ENCODE assay signal across 1 cellular context in the genomic region with DNA sequence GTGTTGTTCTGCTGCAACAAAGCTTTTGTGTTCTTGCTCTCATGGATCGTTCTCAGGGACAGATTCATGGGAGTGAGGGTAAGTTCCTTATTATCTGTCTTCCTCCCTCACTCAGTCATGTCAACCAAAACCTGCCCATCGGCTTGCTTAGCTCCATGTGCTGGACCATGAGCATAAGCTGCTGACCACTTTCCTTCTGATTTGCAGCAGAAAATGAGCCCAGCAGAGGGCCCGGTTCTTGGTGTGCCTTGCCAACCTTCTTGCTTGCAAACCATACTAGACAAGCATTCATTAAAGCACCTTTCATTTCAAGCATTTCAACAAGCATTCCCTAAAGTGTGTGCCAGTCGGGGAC.
TF ChIP-seq lines count a peak whose summit lies in the region.

No MANE protein-coding gene starts in this region.

TF ChIP-seq in SK-N-SH treated with all-trans-retinoic acid at 6 μM for 48 hours, 23 proteins besides CTCF, POLR2A, EP300 and RAD21 (continued from another document):
- TF ChIP-seq PPARA (CRISPR knock-in tag; IDR thresholded peaks at IDR 0.05; ENCODE audit: borderline replicate concordance), result no peak
- TF ChIP-seq, protein P1, sequence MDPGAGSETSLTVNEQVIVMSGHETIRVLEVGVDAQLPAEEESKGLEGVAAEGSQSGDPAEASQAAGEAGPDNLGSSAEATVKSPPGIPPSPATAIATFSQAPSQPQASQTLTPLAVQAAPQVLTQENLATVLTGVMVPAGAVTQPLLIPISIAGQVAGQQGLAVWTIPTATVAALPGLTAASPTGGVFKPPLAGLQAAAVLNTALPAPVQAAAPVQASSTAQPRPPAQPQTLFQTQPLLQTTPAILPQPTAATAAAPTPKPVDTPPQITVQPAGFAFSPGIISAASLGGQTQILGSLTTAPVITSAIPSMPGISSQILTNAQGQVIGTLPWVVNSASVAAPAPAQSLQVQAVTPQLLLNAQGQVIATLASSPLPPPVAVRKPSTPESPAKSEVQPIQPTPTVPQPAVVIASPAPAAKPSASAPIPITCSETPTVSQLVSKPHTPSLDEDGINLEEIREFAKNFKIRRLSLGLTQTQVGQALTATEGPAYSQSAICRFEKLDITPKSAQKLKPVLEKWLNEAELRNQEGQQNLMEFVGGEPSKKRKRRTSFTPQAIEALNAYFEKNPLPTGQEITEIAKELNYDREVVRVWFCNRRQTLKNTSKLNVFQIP (CRISPR knock-in tag; IDR thresholded peaks at IDR 0.05; ENCODE audit: borderline replicate concordance, low read depth), result no peak
- no peak for TF ChIP-seq RARB (CRISPR knock-in tag; IDR thresholded peaks at IDR 0.05)
- no peak for TF ChIP-seq CSDC2 (CRISPR knock-in tag; IDR thresholded peaks at IDR 0.05)
- no peak for TF ChIP-seq TCF4 (CRISPR knock-in tag; IDR thresholded peaks at IDR 0.05; ENCODE audit: borderline replicate concordance)
- no peak for TF ChIP-seq ZNF70 (CRISPR knock-in tag; IDR thresholded peaks at IDR 0.05)
- no peak for TF ChIP-seq GLIS3 (CRISPR knock-in tag; IDR thresholded peaks at IDR 0.05)
- no peak for TF ChIP-seq CSRNP3 (CRISPR knock-in tag; IDR thresholded peaks at IDR 0.05)
- TF ChIP-seq TOX (CRISPR knock-in tag; IDR thresholded peaks at IDR 0.05; ENCODE audit: borderline replicate concordance), result no peak
TF ChIP-seq in SK-N-SH treated with all-trans-retinoic acid at 6 μM for 48 hours: peak in this region for 0.
